In the genomic region with DNA sequence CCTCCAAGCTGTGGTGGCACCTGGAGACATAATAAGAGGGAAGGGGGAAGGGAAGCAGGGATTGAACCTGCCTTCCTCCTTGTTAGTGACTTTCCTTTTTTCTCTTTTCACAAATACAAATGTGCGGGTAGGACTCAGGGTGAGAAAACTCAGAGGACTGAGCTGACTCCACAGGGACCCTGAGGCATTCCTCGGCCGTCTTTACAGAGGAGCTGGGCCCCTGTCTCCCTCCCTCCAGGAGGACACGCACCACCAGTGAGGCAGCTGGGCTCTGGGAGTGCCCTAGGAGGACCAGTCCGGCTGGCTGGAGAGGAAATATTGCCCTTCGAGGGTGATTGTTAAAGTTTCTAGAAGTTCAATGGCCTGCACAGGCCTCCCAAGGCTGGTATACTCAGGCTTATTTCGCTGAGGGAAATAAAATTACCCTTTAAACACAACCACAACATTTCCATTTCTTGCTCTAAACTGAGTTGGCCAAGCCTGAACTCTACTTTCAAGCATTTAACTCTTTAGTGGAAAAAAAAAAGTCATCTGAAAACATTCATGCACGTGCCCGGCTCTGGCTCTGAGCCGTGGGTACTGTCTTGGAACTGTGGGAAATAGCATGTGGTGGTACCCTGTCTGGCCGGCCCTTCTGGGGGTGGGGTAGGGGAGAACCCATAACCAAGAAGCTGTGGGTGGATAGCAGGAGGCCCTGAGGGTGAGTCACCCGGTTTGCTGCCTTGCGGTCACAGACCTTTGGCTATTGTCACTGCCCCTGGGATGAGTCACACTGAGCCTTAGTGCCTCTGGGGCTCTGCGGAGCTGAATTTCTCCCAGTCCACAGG, we compare ENCODE assay signal across 1 cellular context.
TF ChIP-seq lines count a peak whose summit lies in the region.

No MANE protein-coding gene starts in this region.

TF ChIP-seq in SK-N-SH treated with all-trans-retinoic acid at 6 μM for 48 hours, 23 proteins besides CTCF, POLR2A, EP300 and RAD21 (continued from another document):
- TF ChIP-seq ZFP3 (CRISPR knock-in tag; IDR thresholded peaks at IDR 0.05) (no peak), CSDC2 (CRISPR knock-in tag; IDR thresholded peaks at IDR 0.05) (no peak), GLIS3 (CRISPR knock-in tag; IDR thresholded peaks at IDR 0.05) (no peak), ARNTL (CRISPR knock-in tag; IDR thresholded peaks at IDR 0.05; ENCODE audit: borderline replicate concordance, low read depth) (no peak), TCF4 (CRISPR knock-in tag; IDR thresholded peaks at IDR 0.05; ENCODE audit: borderline replicate concordance) (no peak), ZNF8 (CRISPR knock-in tag; IDR thresholded peaks at IDR 0.05) (no peak), OSR1 (CRISPR knock-in tag; IDR thresholded peaks at IDR 0.05) (no peak), ISL1 (CRISPR knock-in tag; IDR thresholded peaks at IDR 0.05) (no peak), ZC3H10 (CRISPR knock-in tag; IDR thresholded peaks at IDR 0.05) (no peak), BACH2 (CRISPR knock-in tag; IDR thresholded peaks at IDR 0.05; ENCODE audit: borderline replicate concordance) (no peak)
- TF ChIP-seq, protein P1, sequence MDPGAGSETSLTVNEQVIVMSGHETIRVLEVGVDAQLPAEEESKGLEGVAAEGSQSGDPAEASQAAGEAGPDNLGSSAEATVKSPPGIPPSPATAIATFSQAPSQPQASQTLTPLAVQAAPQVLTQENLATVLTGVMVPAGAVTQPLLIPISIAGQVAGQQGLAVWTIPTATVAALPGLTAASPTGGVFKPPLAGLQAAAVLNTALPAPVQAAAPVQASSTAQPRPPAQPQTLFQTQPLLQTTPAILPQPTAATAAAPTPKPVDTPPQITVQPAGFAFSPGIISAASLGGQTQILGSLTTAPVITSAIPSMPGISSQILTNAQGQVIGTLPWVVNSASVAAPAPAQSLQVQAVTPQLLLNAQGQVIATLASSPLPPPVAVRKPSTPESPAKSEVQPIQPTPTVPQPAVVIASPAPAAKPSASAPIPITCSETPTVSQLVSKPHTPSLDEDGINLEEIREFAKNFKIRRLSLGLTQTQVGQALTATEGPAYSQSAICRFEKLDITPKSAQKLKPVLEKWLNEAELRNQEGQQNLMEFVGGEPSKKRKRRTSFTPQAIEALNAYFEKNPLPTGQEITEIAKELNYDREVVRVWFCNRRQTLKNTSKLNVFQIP (CRISPR knock-in tag; IDR thresholded peaks at IDR 0.05; ENCODE audit: borderline replicate concordance, low read depth): no peak
TF ChIP-seq in SK-N-SH treated with all-trans-retinoic acid at 6 μM for 48 hours: peak in this region for 0.
